In the genomic region with DNA sequence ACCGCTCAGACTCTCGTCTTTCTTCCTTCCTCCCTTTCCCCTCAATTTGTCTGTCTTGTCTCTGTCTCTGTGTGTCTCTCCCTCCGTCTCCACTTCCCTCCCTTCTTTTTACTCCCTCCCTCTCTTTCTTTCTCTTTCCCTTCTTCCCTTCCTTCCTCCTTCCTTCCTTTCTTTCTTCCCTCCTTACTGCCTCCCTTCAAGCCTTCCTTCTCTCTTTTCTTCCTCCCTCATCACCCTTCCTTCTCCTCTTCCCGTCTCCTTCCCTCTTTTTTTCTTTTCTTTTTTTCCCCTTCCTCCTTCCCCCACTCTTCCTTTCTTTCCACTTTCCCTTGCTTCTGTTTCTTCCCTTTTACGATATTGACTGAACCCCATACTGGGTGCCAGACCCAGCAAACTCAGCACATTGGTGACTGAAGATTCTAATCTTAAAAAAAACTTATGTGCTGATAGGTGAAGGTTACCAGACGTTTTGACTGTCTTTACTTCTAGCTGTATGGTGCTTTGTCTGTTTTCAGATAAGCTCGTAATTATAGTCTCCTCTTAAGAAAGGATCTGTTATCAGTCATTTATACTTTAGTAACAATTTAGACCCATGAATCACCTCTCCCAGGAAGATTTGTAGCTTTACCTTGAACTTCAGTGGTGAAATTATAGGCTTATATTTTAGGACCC, we compare ENCODE assay signal across 1 cellular context.
TF ChIP-seq lines count a peak whose summit lies in the region.

No MANE protein-coding gene starts in this region.

TF ChIP-seq in HEK293, 187 proteins besides CTCF, POLR2A, EP300 and RAD21 (continued from another document and continues in another):
- TF ChIP-seq ZSCAN18 (tag by site-specific recombination; IDR thresholded peaks at IDR 0.05) (peak; percentile 72; the same call in 1 of the 2 replicates), GLI4 (tag by site-specific recombination; IDR thresholded peaks at IDR 0.05) (no peak), ZBTB20 (tag by site-specific recombination; IDR thresholded peaks at IDR 0.05) (no peak), ELK4 (IDR thresholded peaks at IDR 0.05; ENCODE audit: borderline replicate concordance, low read depth, low read length) (no peak), ZFP69B (tag by site-specific recombination; IDR thresholded peaks at IDR 0.05) (no peak), MZF1 (tag by site-specific recombination; IDR thresholded peaks at IDR 0.05; ENCODE audit: borderline replicate concordance) (no peak), KLF8 (tag by site-specific recombination; IDR thresholded peaks at IDR 0.05) (peak; percentile 83), ZBTB17 (tag by site-specific recombination; IDR thresholded peaks at IDR 0.05) (peak; percentile 85), SP7 (tag by site-specific recombination; IDR thresholded peaks at IDR 0.05) (peak; percentile 95), ATF2 (tag by site-specific recombination; IDR thresholded peaks at IDR 0.05; ENCODE audit: low read depth) (no peak), ZNF600 (tag by site-specific recombination; IDR thresholded peaks at IDR 0.05) (no peak), ZNF707 (tag by site-specific recombination; IDR thresholded peaks at IDR 0.05) (no peak), ZBTB21 (tag by site-specific recombination; IDR thresholded peaks at IDR 0.05) (no peak), ZFHX2 (tag by site-specific recombination; conservative IDR thresholded peaks at IDR 0.05) (no peak), IKZF3 (tag by site-specific recombination; IDR thresholded peaks at IDR 0.05) (no peak), ZNF776 (tag by site-specific recombination; IDR thresholded peaks at IDR 0.05; ENCODE audit: borderline replicate concordance) (0 out of 2 replicates have a peak, but pooled peaks have one; percentile 55), ZNF274 (IDR thresholded peaks at IDR 0.05; ENCODE audit: low read length) (no peak), ZNF274 (tag by site-specific recombination; IDR thresholded peaks at IDR 0.05; ENCODE audit: borderline replicate concordance) (no peak), ZNF837 (tag by site-specific recombination; IDR thresholded peaks at IDR 0.05) (no peak), ZNF561 (tag by site-specific recombination; IDR thresholded peaks at IDR 0.05; ENCODE audit: borderline replicate concordance) (no peak), OSR2 (tag by site-specific recombination; IDR thresholded peaks at IDR 0.05) (no peak), GFI1B (tag by site-specific recombination; IDR thresholded peaks at IDR 0.05) (no peak), ZNF391 (tag by site-specific recombination; IDR thresholded peaks at IDR 0.05; ENCODE audit: borderline replicate concordance, low read depth) (no peak), PRDM1 (tag by site-specific recombination; IDR thresholded peaks at IDR 0.05) (peak; percentile 100), OVOL3 (tag by site-specific recombination; IDR thresholded peaks at IDR 0.05) (peak; percentile 65; the same call in 1 of the 2 replicates), TRIM28 (IDR thresholded peaks at IDR 0.05; ENCODE audit: borderline replicate concordance, low read length) (no peak), ZNF433 (tag by site-specific recombination; IDR thresholded peaks at IDR 0.05; ENCODE audit: low read depth) (no peak), ZBTB8A (tag by site-specific recombination; IDR thresholded peaks at IDR 0.05) (no peak), AEBP2 (tag by site-specific recombination; IDR thresholded peaks at IDR 0.05; ENCODE audit: borderline replicate concordance) (no peak), ZNF426 (tag by site-specific recombination; IDR thresholded peaks at IDR 0.05) (no peak), ZNF140 (tag by site-specific recombination; IDR thresholded peaks at IDR 0.05) (no peak; the same call in 1 of the 2 replicates), ZNF292 (tag by site-specific recombination; IDR thresholded peaks at IDR 0.05; ENCODE audit: borderline replicate concordance, low read depth) (no peak), ZNF335 (tag by site-specific recombination; conservative IDR thresholded peaks at IDR 0.05) (peak; percentile 64), SALL2 (tag by site-specific recombination; IDR thresholded peaks at IDR 0.05; ENCODE audit: borderline replicate concordance) (no peak), ZNF112 (tag by site-specific recombination; IDR thresholded peaks at IDR 0.05) (no peak), ZNF530 (tag by site-specific recombination; IDR thresholded peaks at IDR 0.05; ENCODE audit: low read depth) (no peak), ZXDB (tag by site-specific recombination; IDR thresholded peaks at IDR 0.05) (no peak), KLF10 (tag by site-specific recombination; IDR thresholded peaks at IDR 0.05) (no peak), ZNF214 (tag by site-specific recombination; IDR thresholded peaks at IDR 0.05; ENCODE audit: borderline replicate concordance) (no peak), ZSCAN23 (tag by site-specific recombination; IDR thresholded peaks at IDR 0.05) (no peak), ZNF324 (tag by site-specific recombination; IDR thresholded peaks at IDR 0.05) (peak; percentile 35; the same call in 1 of the 2 replicates), YY1 (tag by site-specific recombination; IDR thresholded peaks at IDR 0.05) (no peak), ZNF362 (tag by site-specific recombination; IDR thresholded peaks at IDR 0.05) (peak; percentile 35; the same call in 1 of the 2 replicates), ZNF239 (tag by site-specific recombination; IDR thresholded peaks at IDR 0.05) (peak; percentile 59; the same call in 1 of the 2 replicates), ZBTB1 (tag by site-specific recombination; IDR thresholded peaks at IDR 0.05) (no peak), ZNF223 (tag by site-specific recombination; IDR thresholded peaks at IDR 0.05) (no peak), ZNF175 (tag by site-specific recombination; IDR thresholded peaks at IDR 0.05) (no peak), ZNF138 (tag by site-specific recombination; IDR thresholded peaks at IDR 0.05; ENCODE audit: borderline replicate concordance) (no peak), ZNF626 (tag by site-specific recombination; IDR thresholded peaks at IDR 0.05) (no peak)
- TF ChIP-seq, protein P1, sequence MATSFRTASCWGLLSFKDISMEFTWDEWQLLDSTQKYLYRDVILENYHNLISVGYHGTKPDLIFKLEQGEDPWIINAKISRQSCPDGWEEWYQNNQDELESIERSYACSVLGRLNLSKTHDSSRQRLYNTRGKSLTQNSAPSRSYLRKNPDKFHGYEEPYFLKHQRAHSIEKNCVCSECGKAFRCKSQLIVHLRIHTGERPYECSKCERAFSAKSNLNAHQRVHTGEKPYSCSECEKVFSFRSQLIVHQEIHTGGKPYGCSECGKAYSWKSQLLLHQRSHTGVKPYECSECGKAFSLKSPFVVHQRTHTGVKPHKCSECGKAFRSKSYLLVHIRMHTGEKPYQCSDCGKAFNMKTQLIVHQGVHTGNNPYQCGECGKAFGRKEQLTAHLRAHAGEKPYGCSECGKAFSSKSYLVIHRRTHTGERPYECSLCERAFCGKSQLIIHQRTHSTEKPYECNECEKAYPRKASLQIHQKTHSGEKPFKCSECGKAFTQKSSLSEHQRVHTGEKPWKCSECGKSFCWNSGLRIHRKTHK (tag by site-specific recombination; IDR thresholded peaks at IDR 0.05) = no peak
- TF ChIP-seq, protein P2, sequence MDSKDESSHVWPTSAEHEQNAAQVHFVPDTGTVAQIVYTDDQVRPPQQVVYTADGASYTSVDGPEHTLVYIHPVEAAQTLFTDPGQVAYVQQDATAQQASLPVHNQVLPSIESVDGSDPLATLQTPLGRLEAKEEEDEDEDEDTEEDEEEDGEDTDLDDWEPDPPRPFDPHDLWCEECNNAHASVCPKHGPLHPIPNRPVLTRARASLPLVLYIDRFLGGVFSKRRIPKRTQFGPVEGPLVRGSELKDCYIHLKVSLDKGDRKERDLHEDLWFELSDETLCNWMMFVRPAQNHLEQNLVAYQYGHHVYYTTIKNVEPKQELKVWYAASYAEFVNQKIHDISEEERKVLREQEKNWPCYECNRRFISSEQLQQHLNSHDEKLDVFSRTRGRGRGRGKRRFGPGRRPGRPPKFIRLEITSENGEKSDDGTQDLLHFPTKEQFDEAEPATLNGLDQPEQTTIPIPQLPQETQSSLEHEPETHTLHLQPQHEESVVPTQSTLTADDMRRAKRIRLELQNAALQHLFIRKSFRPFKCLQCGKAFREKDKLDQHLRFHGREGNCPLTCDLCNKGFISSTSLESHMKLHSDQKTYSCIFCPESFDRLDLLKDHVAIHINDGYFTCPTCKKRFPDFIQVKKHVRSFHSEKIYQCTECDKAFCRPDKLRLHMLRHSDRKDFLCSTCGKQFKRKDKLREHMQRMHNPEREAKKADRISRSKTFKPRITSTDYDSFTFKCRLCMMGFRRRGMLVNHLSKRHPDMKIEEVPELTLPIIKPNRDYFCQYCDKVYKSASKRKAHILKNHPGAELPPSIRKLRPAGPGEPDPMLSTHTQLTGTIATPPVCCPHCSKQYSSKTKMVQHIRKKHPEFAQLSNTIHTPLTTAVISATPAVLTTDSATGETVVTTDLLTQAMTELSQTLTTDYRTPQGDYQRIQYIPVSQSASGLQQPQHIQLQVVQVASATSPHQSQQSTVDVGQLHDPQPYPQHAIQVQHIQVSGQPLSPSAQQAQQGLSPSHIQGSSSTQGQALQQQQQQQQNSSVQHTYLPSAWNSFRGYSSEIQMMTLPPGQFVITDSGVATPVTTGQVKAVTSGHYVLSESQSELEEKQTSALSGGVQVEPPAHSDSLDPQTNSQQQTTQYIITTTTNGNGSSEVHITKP (tag by site-specific recombination; IDR thresholded peaks at IDR 0.05) = peak; percentile 40; the same call in 1 of the 2 replicates
- TF ChIP-seq, protein P3, sequence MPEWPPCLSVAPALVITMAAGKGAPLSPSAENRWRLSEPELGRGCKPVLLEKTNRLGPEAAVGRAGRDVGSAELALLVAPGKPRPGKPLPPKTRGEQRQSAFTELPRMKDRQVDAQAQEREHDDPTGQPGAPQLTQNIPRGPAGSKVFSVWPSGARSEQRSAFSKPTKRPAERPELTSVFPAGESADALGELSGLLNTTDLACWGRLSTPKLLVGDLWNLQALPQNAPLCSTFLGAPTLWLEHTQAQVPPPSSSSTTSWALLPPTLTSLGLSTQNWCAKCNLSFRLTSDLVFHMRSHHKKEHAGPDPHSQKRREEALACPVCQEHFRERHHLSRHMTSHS (tag by site-specific recombination; IDR thresholded peaks at IDR 0.05) = 0 out of 2 replicates have a peak, but pooled peaks have one; percentile 28
